In the genomic region with DNA sequence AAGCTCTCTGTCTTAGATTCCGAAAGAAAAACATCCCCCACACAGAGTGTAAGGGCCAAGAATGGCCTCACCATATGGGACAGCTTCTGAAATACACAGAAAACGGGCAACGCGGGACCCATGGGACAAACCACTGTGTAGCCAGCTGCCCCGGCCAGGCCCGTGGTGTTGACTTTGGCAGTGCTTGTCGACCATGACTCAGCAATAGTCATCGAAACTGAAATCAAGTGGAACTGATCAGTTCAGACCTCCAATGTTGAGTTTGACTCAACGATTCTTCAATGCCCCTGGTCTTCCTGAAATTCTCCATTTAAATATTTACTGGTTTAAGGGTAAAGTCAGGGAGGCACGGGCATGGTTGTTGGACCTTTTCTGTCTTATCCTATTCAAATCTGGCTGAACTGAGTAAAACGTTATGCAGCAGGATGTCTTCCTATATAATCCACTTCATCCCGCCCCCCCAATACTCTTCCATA, we compare ENCODE assay signal across 2 cellular contexts.
TF ChIP-seq lines count a peak whose summit lies in the region.

No MANE protein-coding gene starts in this region.

TF ChIP-seq in HEK293, 187 proteins besides CTCF, POLR2A, EP300 and RAD21 (continues in another document):
- peak; percentile 61; the same call in 1 of the 2 replicates for TF ChIP-seq ZEB2 (tag by site-specific recombination; IDR thresholded peaks at IDR 0.05)
- TF ChIP-seq ZSCAN23 (tag by site-specific recombination; IDR thresholded peaks at IDR 0.05): no peak
- no peak for TF ChIP-seq SP7 (tag by site-specific recombination; IDR thresholded peaks at IDR 0.05)
- 0 out of 2 replicates have a peak, but pooled peaks have one; percentile 18 for TF ChIP-seq ZBTB8A (tag by site-specific recombination; IDR thresholded peaks at IDR 0.05)
- peak; percentile 59; the same call in 1 of the 2 replicates for TF ChIP-seq ZNF133 (tag by site-specific recombination; IDR thresholded peaks at IDR 0.05)
- TF ChIP-seq ZIC2 (tag by site-specific recombination; IDR thresholded peaks at IDR 0.05): no peak
- TF ChIP-seq ZNF302 (tag by site-specific recombination; IDR thresholded peaks at IDR 0.05; ENCODE audit: low read depth): no peak
- TF ChIP-seq ZNF670 (tag by site-specific recombination; IDR thresholded peaks at IDR 0.05; ENCODE audit: low read depth): no peak
- TF ChIP-seq ZNF174 (tag by site-specific recombination; IDR thresholded peaks at IDR 0.05): no peak
- TF ChIP-seq, protein P1, sequence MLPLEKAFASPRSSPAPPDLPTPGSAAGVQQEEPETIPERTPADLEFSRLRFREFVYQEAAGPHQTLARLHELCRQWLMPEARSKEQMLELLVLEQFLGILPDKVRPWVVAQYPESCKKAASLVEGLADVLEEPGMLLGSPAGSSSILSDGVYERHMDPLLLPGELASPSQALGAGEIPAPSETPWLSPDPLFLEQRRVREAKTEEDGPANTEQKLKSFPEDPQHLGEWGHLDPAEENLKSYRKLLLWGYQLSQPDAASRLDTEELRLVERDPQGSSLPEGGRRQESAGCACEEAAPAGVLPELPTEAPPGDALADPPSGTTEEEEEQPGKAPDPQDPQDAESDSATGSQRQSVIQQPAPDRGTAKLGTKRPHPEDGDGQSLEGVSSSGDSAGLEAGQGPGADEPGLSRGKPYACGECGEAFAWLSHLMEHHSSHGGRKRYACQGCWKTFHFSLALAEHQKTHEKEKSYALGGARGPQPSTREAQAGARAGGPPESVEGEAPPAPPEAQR (tag by site-specific recombination; IDR thresholded peaks at IDR 0.05): no peak
- TF ChIP-seq PRDM1 (tag by site-specific recombination; IDR thresholded peaks at IDR 0.05): no peak
- TF ChIP-seq, protein P2, sequence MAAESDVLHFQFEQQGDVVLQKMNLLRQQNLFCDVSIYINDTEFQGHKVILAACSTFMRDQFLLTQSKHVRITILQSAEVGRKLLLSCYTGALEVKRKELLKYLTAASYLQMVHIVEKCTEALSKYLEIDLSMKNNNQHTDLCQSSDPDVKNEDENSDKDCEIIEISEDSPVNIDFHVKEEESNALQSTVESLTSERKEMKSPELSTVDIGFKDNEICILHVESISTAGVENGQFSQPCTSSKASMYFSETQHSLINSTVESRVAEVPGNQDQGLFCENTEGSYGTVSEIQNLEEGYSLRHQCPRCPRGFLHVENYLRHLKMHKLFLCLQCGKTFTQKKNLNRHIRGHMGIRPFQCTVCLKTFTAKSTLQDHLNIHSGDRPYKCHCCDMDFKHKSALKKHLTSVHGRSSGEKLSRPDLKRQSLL (tag by site-specific recombination; IDR thresholded peaks at IDR 0.05): no peak
- no peak for TF ChIP-seq ZNF202 (tag by site-specific recombination; IDR thresholded peaks at IDR 0.05; ENCODE audit: borderline replicate concordance)
- TF ChIP-seq BCL11A (tag by site-specific recombination; IDR thresholded peaks at IDR 0.05; ENCODE audit: low read depth): no peak
- TF ChIP-seq ZNF785 (tag by site-specific recombination; IDR thresholded peaks at IDR 0.05): no peak
- no peak for TF ChIP-seq ZNF366 (tag by site-specific recombination; conservative IDR thresholded peaks at IDR 0.05)
- TF ChIP-seq, protein P3, sequence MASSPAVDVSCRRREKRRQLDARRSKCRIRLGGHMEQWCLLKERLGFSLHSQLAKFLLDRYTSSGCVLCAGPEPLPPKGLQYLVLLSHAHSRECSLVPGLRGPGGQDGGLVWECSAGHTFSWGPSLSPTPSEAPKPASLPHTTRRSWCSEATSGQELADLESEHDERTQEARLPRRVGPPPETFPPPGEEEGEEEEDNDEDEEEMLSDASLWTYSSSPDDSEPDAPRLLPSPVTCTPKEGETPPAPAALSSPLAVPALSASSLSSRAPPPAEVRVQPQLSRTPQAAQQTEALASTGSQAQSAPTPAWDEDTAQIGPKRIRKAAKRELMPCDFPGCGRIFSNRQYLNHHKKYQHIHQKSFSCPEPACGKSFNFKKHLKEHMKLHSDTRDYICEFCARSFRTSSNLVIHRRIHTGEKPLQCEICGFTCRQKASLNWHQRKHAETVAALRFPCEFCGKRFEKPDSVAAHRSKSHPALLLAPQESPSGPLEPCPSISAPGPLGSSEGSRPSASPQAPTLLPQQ (tag by site-specific recombination; IDR thresholded peaks at IDR 0.05): peak; percentile 61; the same call in 1 of the 2 replicates
- TF ChIP-seq, protein P4, sequence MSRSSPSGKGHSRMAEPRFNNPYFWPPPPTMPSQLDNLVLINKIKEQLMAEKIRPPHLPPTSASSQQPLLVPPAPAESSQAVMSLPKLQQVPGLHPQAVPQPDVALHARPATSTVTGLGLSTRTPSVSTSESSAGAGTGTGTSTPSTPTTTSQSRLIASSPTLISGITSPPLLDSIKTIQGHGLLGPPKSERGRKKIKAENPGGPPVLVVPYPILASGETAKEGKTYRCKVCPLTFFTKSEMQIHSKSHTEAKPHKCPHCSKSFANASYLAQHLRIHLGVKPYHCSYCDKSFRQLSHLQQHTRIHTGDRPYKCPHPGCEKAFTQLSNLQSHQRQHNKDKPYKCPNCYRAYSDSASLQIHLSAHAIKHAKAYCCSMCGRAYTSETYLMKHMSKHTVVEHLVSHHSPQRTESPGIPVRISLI (tag by site-specific recombination; IDR thresholded peaks at IDR 0.05): no peak
- TF ChIP-seq TCF7L2 (IDR thresholded peaks at IDR 0.05; ENCODE audit: borderline replicate concordance, low read depth, low read length): no peak
- TF ChIP-seq, protein P5, sequence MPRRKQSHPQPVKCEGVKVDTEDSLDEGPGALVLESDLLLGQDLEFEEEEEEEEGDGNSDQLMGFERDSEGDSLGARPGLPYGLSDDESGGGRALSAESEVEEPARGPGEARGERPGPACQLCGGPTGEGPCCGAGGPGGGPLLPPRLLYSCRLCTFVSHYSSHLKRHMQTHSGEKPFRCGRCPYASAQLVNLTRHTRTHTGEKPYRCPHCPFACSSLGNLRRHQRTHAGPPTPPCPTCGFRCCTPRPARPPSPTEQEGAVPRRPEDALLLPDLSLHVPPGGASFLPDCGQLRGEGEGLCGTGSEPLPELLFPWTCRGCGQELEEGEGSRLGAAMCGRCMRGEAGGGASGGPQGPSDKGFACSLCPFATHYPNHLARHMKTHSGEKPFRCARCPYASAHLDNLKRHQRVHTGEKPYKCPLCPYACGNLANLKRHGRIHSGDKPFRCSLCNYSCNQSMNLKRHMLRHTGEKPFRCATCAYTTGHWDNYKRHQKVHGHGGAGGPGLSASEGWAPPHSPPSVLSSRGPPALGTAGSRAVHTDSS (tag by site-specific recombination; IDR thresholded peaks at IDR 0.05): no peak
- TF ChIP-seq REPIN1 (tag by site-specific recombination; IDR thresholded peaks at IDR 0.05; ENCODE audit: low read depth): no peak
- 0 out of 2 replicates have a peak, but pooled peaks have one; percentile 8 for TF ChIP-seq OSR2 (tag by site-specific recombination; IDR thresholded peaks at IDR 0.05)

TF ChIP-seq in SK-N-SH, 30 proteins besides CTCF, POLR2A, EP300 and RAD21:
- TF ChIP-seq SMC3 (IDR thresholded peaks at IDR 0.05; ENCODE audit: low read depth, low read length) (no peak), NFIC (IDR thresholded peaks at IDR 0.05; ENCODE audit: borderline replicate concordance) (peak; percentile 98), YY1 (IDR thresholded peaks at IDR 0.05; ENCODE audit: low read depth) (no peak), FOSL2 (IDR thresholded peaks at IDR 0.05; ENCODE audit: borderline replicate concordance, low read depth) (peak; percentile 86), TCF12 (IDR thresholded peaks at IDR 0.05) (peak; percentile 92), POLR2AphosphoS5 (IDR thresholded peaks at IDR 0.05; ENCODE audit: low read depth, low read length) (peak; percentile 26; the same call in 1 of the 2 replicates), FOXJ3 (CRISPR knock-in tag; IDR thresholded peaks at IDR 0.05) (no peak), JUND (IDR thresholded peaks at IDR 0.05) (peak; percentile 70), TAF1 (IDR thresholded peaks at IDR 0.05; ENCODE audit: borderline replicate concordance, low read depth, low read length) (no peak), EZH2phosphoT487 (IDR thresholded peaks at IDR 0.05; ENCODE audit: borderline replicate concordance, low read depth) (no peak)
- TF ChIP-seq, protein P6, sequence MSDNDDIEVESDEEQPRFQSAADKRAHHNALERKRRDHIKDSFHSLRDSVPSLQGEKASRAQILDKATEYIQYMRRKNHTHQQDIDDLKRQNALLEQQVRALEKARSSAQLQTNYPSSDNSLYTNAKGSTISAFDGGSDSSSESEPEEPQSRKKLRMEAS (IDR thresholded peaks at IDR 0.05; ENCODE audit: low read depth): peak; percentile 58
- TF ChIP-seq, protein P7, sequence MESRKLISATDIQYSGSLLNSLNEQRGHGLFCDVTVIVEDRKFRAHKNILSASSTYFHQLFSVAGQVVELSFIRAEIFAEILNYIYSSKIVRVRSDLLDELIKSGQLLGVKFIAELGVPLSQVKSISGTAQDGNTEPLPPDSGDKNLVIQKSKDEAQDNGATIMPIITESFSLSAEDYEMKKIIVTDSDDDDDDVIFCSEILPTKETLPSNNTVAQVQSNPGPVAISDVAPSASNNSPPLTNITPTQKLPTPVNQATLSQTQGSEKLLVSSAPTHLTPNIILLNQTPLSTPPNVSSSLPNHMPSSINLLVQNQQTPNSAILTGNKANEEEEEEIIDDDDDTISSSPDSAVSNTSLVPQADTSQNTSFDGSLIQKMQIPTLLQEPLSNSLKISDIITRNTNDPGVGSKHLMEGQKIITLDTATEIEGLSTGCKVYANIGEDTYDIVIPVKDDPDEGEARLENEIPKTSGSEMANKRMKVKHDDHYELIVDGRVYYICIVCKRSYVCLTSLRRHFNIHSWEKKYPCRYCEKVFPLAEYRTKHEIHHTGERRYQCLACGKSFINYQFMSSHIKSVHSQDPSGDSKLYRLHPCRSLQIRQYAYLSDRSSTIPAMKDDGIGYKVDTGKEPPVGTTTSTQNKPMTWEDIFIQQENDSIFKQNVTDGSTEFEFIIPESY (IDR thresholded peaks at IDR 0.05; ENCODE audit: borderline replicate concordance, low read depth): peak; percentile 31; the same call in 1 of the 2 replicates
- TF ChIP-seq, protein P8, sequence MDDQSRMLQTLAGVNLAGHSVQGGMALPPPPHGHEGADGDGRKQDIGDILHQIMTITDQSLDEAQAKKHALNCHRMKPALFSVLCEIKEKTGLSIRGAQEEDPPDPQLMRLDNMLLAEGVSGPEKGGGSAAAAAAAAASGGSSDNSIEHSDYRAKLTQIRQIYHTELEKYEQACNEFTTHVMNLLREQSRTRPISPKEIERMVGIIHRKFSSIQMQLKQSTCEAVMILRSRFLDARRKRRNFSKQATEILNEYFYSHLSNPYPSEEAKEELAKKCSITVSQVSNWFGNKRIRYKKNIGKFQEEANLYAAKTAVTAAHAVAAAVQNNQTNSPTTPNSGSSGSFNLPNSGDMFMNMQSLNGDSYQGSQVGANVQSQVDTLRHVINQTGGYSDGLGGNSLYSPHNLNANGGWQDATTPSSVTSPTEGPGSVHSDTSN (IDR thresholded peaks at IDR 0.05): peak; percentile 73
- TF ChIP-seq, protein P9, sequence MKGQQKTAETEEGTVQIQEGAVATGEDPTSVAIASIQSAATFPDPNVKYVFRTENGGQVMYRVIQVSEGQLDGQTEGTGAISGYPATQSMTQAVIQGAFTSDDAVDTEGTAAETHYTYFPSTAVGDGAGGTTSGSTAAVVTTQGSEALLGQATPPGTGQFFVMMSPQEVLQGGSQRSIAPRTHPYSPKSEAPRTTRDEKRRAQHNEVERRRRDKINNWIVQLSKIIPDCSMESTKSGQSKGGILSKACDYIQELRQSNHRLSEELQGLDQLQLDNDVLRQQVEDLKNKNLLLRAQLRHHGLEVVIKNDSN (IDR thresholded peaks at IDR 0.05; ENCODE audit: borderline replicate concordance, low read depth): no peak
TF ChIP-seq in SK-N-SH: peak in this region for 8.
